In genomic region chr2:86358982-86359381, GRCh38 we compare ENCODE assay signal across 14 cellular contexts. TPM values are rescaled to one million over a fixed set of nuclear protein-coding genes. Genes with fewer than 3 reads are reported as not detected.
DNase-seq lines count a peak whose midpoint lies in the region; ATAC-seq and TF ChIP-seq lines count a peak whose summit lies in the region.
"Had no signal": no experiment of that assay in that cellular context is flagged by ENCODE, and none has a peak within 500 bp of the region (broad histone marks: within the 10 kb centered on the region; RNA-seq: fewer than 3 reads in every experiment).

No MANE protein-coding gene starts in this region.

- DNase-seq in naive B cell (peak; percentile 20), neural progenitor cell (ENCODE audit: low spot score) (no peak), NCI-H187 treated with DMSO at 0.1 percent for 48 hours (lab: John Stamatoyannopoulos, UW) (no peak), NCI-H2227 (lab: John Stamatoyannopoulos, UW; ENCODE audit: unreplicated experiment) (no peak)
- DNase-seq: CD4-positive, alpha-beta memory T cell; NCI-H510A; stimulated activated CD4-positive, alpha-beta T cell treated with anti-CD3 and anti-CD28 coated beads, Interleukin-2, amount 100 ng/mL, for 24 hours; SW 1271 had no signal

- H3K4me3 Mint-ChIP-seq in naive B cell, result peak overlapping the region in 1 of 8 donors; percentile 44
- H3K4me3 Mint-ChIP-seq in neural progenitor cell, result no peak overlapping the region
- H3K4me3 Mint-ChIP-seq: CD4-positive, alpha-beta memory T cell had no signal

- peaks cover 0 to 1% (median 0%) of the 10 kb centered on the region in 7 donors for H3K9me3 Mint-ChIP-seq in naive B cell
- no peaks in the 10 kb centered on the region for H3K9me3 Mint-ChIP-seq in neural progenitor cell
- H3K9me3 Mint-ChIP-seq: CD4-positive, alpha-beta memory T cell had no signal

- no peaks in the 10 kb centered on the region for H3K36me3 ChIP-seq in neural progenitor cell

- H3K27me3 Mint-ChIP-seq in naive B cell, result peaks cover 19 to 23% (median 20%) of the 10 kb centered on the region in 3 donors
- H3K27me3 Mint-ChIP-seq in neural progenitor cell (ENCODE audit: insufficient read depth, low read depth), result peaks cover 7% of the 10 kb centered on the region

- H3K27ac ChIP-seq in neural progenitor cell, result no peak overlapping the region
- H3K27ac ChIP-seq: hepatocyte, parathyroid adenoma had no signal

- H3K4me3 ChIP-seq in neural progenitor cell, result no peak overlapping the region
- H3K4me3 ChIP-seq: hepatocyte had no signal

- peaks cover 10% of the 10 kb centered on the region for H3F3A ChIP-seq in neural progenitor cell (ENCODE audit: low read depth)

- peaks cover 12% of the 10 kb centered on the region for H3K4me1 ChIP-seq in neural progenitor cell
- H3K4me1 ChIP-seq: parathyroid adenoma had no signal

- H3K9me3 ChIP-seq in neural progenitor cell (ENCODE audit: low read depth), result no peaks in the 10 kb centered on the region

- H3K4me1 Mint-ChIP-seq in naive B cell (peaks cover 6 to 9% (median 8%) of the 10 kb centered on the region in 3 donors), neural progenitor cell (peaks cover 11% of the 10 kb centered on the region)
- H3K4me1 Mint-ChIP-seq: CD4-positive, alpha-beta memory T cell had no signal

- H3K27ac Mint-ChIP-seq in naive B cell (peak overlapping the region in 3 of 6 donors; percentile 17 to 55 (median 48)), neural progenitor cell (no peak overlapping the region)
- H3K27ac Mint-ChIP-seq: CD4-positive, alpha-beta memory T cell had no signal

- H3K9ac ChIP-seq in neural progenitor cell, result no peak overlapping the region
- H3K9ac ChIP-seq: parathyroid adenoma had no signal

- no peak overlapping the region for H3K4me2 ChIP-seq in neural progenitor cell
- H3K4me2 ChIP-seq: hepatocyte had no signal

- TF ChIP-seq CTCF in neural progenitor cell (IDR thresholded peaks at IDR 0.05), result no peak

- no peaks in the 10 kb centered on the region for H3K79me2 ChIP-seq in neural progenitor cell (ENCODE audit: low read depth)
- H3K79me2 ChIP-seq: hepatocyte, parathyroid adenoma had no signal

- H3K27me3 ChIP-seq in neural progenitor cell, result no peaks in the 10 kb centered on the region
- H3K27me3 ChIP-seq: hepatocyte had no signal

- H4K20me1 ChIP-seq in neural progenitor cell (ENCODE audit: low read depth), result peaks cover 6% of the 10 kb centered on the region

- H2AFZ ChIP-seq in neural progenitor cell (replicated peaks), result no peak overlapping the region
- H2AFZ ChIP-seq: hepatocyte, parathyroid adenoma had no signal

- H3K36me3 Mint-ChIP-seq in naive B cell, result no peaks in the 10 kb centered on the region
- H3K36me3 Mint-ChIP-seq in neural progenitor cell, result no peaks in the 10 kb centered on the region
- H3K36me3 Mint-ChIP-seq: CD4-positive, alpha-beta memory T cell had no signal

- ATAC-seq in GM18868 (IDR thresholded peaks at IDR 0.05; ENCODE audit: unreplicated experiment), result peak; percentile 99
- ATAC-seq in GM21737 (IDR thresholded peaks at IDR 0.05; ENCODE audit: unreplicated experiment), result peak; percentile 83
- peak; percentile 82 for ATAC-seq in HG03571 (IDR thresholded peaks at IDR 0.05; ENCODE audit: unreplicated experiment)
- ATAC-seq in naive B cell (ENCODE audit: low read depth in 2 of 2), result peak; percentile 73 to 81
- ATAC-seq in HG03097 (IDR thresholded peaks at IDR 0.05; ENCODE audit: low FRiP score, unreplicated experiment), result no peak

RNA-seq across cellular contexts. Expression of gene REEP1, which starts 21.6 kb away (rescaled TPM):
- polyA plus RNA-seq in naive B cell (ENCODE audit: low read depth in 6 of 6), result under 1 TPM in 1 of 6 donors, not detected in 5; 0.11 TPM
- total RNA-seq in neural progenitor cell (ENCODE audit: low replicate concordance), result 0.88 and 0.93 TPM in 2 replicates
- polyA plus RNA-seq: CD4-positive, alpha-beta memory T cell had no signal
